Comparison of ENCODE assay signal across 8 cellular contexts in the genomic region with DNA sequence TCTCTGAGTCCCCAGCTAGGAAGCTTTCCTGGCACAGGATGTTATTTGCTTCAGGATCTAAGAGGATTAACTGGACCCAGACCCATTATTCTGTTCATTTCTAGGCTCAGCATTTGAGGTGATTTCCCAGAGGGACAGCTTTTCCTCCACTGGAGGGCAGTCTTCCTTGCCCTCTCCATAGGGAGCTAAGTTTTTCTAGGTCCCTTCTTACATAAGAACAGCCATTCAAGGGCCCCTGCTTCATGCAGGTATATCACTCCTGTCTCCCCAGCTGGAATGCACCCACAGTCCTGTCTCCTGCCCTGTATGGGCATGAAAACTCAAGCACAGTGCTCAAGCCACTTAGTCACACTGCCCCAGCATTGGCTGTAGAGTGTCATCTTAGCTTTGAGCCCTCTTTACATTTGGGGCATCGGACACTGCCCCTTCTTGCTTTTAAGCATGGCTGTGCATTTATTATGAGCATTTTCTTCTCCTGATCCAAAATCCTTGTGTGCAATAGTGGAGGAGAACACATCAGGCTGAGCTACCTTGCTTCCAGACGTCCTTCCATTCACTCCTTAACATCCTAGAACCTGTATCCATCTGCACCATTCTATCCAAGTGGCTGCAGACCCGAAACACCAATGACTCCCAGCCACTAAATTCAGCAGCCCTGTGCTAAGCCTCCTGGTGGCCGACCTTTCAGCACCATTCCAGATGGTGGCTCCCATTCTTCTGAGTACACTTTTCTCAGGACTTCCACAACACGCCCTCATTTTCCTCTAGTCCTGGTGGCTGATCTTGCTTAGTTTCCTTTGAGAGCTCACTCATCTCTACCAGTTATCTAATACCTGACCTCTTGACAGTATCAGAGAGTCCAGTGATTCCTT.
DNase-seq lines count a peak whose midpoint lies in the region; ATAC-seq and TF ChIP-seq lines count a peak whose summit lies in the region.

No MANE protein-coding gene starts in this region.

- no peak overlapping the region for H3K27ac ChIP-seq in GM23338 (ENCODE audit: low read depth)
- H3K27ac ChIP-seq in WERI-Rb-1: no peak overlapping the region

- H3K9me3 ChIP-seq in WERI-Rb-1 (ENCODE audit: severe bottlenecking) (no peaks in the 10 kb centered on the region), T-helper 17 cell (ENCODE audit: control insufficient read depth, low read length, poor library complexity, severe bottlenecking) (no peaks in the 10 kb centered on the region)

- DNase-seq in AG09309 (ENCODE audit: low read depth): no peak
- DNase-seq in GM23338 (ENCODE audit: low spot score): peak; percentile 75
- DNase-seq in WERI-Rb-1: peak; percentile 58
- DNase-seq in left kidney (ENCODE audit: low read depth, low spot score): peak; percentile 30
- no peak for DNase-seq in T-helper 17 cell

- no peaks in the 10 kb centered on the region for H4K20me1 ChIP-seq in GM23338 (replicated peaks; ENCODE audit: insufficient read depth)

- H3K36me3 ChIP-seq in GM23338 (ENCODE audit: insufficient read depth) (peaks cover 5% of the 10 kb centered on the region; the same call in 1 of the 2 replicates), WERI-Rb-1 (no peaks in the 10 kb centered on the region)

- H3K4me3 Mint-ChIP-seq in GM23338: no peak overlapping the region
- H3K4me3 Mint-ChIP-seq in T-helper 17 cell: no peak overlapping the region

- TF ChIP-seq CTCF in AG09309 (IDR thresholded peaks at IDR 0.05; ENCODE audit: control insufficient read depth, insufficient read depth, low read depth, low read length, missing control alignments) (peak; percentile 80), GM23338 (conservative IDR thresholded peaks at IDR 0.05; ENCODE audit: low read depth in 2 of 2) (peak; percentile 79 to 86), WERI-Rb-1 (IDR thresholded peaks at IDR 0.05; ENCODE audit: low read depth, low read length) (peak; percentile 70)

- H3K27ac Mint-ChIP-seq in GM23338 (no peak overlapping the region), T-helper 17 cell (no peak overlapping the region)

- peak overlapping the region; percentile 43; the same call in 1 of the 2 replicates for H2AFZ ChIP-seq in GM23338

- no peaks in the 10 kb centered on the region for H3K4me1 ChIP-seq in GM23338 (ENCODE audit: insufficient read depth)

- no peaks in the 10 kb centered on the region for H3K79me2 ChIP-seq in GM23338 (replicated peaks; ENCODE audit: insufficient read depth)

- H3K4me3 ChIP-seq in AG09309 (ENCODE audit: control insufficient read depth, low read depth, low read length) (no peak overlapping the region), GM23338 (no peak overlapping the region), WERI-Rb-1 (ENCODE audit: low read depth, low read length) (no peak overlapping the region)

- H3K27me3 ChIP-seq in GM23338 (ENCODE audit: insufficient read depth) (no peaks in the 10 kb centered on the region), WERI-Rb-1 (ENCODE audit: insufficient read depth, low read depth, severe bottlenecking) (peaks cover 21% of the 10 kb centered on the region)

- H3K36me3 Mint-ChIP-seq in GM23338 (ENCODE audit: low read depth) (peaks cover 11% of the 10 kb centered on the region; the same call in 1 of the 3 replicates), T-helper 17 cell (ENCODE audit: low read depth) (peaks cover 8% of the 10 kb centered on the region)

- H3K9me2 ChIP-seq in GM23338 (ENCODE audit: insufficient read depth): peaks cover 9% of the 10 kb centered on the region; the same call in 1 of the 2 replicates

- no peaks in the 10 kb centered on the region for H3F3A ChIP-seq in GM23338 (replicated peaks; ENCODE audit: low read depth)

- H3K4me1 Mint-ChIP-seq in GM23338 (peaks cover 7% of the 10 kb centered on the region), T-helper 17 cell (peaks cover 5% of the 10 kb centered on the region)

- H3K9me3 Mint-ChIP-seq in GM23338: peaks cover 17% of the 10 kb centered on the region

- ATAC-seq in GM23338: peak; percentile 94
- no peak for ATAC-seq in GM21619 (IDR thresholded peaks at IDR 0.05; ENCODE audit: unreplicated experiment)
- no peak for ATAC-seq in GM21717 (IDR thresholded peaks at IDR 0.05; ENCODE audit: unreplicated experiment)
- no peak for ATAC-seq in GM19455 (IDR thresholded peaks at IDR 0.05; ENCODE audit: unreplicated experiment)
- ATAC-seq in T-helper 17 cell: no peak

- H3K27me3 Mint-ChIP-seq in GM23338 (ENCODE audit: insufficient read depth, low read depth, poor library complexity) (peaks cover 6% of the 10 kb centered on the region), T-helper 17 cell (peaks cover 44% of the 10 kb centered on the region)

- no peak overlapping the region for H3K4me2 ChIP-seq in GM23338

TF ChIP-seq in GM23338, 12 proteins besides CTCF, POLR2A, EP300 and RAD21:
- TF ChIP-seq JUNB (IDR thresholded peaks at IDR 0.05; ENCODE audit: unreplicated experiment) (no peak), CREB1 (CRISPR knock-in tag; IDR thresholded peaks at IDR 0.05; ENCODE audit: low read depth) (no peak), ZNF114 (CRISPR knock-in tag; IDR thresholded peaks at IDR 0.05) (no peak)
- TF ChIP-seq, protein P1, sequence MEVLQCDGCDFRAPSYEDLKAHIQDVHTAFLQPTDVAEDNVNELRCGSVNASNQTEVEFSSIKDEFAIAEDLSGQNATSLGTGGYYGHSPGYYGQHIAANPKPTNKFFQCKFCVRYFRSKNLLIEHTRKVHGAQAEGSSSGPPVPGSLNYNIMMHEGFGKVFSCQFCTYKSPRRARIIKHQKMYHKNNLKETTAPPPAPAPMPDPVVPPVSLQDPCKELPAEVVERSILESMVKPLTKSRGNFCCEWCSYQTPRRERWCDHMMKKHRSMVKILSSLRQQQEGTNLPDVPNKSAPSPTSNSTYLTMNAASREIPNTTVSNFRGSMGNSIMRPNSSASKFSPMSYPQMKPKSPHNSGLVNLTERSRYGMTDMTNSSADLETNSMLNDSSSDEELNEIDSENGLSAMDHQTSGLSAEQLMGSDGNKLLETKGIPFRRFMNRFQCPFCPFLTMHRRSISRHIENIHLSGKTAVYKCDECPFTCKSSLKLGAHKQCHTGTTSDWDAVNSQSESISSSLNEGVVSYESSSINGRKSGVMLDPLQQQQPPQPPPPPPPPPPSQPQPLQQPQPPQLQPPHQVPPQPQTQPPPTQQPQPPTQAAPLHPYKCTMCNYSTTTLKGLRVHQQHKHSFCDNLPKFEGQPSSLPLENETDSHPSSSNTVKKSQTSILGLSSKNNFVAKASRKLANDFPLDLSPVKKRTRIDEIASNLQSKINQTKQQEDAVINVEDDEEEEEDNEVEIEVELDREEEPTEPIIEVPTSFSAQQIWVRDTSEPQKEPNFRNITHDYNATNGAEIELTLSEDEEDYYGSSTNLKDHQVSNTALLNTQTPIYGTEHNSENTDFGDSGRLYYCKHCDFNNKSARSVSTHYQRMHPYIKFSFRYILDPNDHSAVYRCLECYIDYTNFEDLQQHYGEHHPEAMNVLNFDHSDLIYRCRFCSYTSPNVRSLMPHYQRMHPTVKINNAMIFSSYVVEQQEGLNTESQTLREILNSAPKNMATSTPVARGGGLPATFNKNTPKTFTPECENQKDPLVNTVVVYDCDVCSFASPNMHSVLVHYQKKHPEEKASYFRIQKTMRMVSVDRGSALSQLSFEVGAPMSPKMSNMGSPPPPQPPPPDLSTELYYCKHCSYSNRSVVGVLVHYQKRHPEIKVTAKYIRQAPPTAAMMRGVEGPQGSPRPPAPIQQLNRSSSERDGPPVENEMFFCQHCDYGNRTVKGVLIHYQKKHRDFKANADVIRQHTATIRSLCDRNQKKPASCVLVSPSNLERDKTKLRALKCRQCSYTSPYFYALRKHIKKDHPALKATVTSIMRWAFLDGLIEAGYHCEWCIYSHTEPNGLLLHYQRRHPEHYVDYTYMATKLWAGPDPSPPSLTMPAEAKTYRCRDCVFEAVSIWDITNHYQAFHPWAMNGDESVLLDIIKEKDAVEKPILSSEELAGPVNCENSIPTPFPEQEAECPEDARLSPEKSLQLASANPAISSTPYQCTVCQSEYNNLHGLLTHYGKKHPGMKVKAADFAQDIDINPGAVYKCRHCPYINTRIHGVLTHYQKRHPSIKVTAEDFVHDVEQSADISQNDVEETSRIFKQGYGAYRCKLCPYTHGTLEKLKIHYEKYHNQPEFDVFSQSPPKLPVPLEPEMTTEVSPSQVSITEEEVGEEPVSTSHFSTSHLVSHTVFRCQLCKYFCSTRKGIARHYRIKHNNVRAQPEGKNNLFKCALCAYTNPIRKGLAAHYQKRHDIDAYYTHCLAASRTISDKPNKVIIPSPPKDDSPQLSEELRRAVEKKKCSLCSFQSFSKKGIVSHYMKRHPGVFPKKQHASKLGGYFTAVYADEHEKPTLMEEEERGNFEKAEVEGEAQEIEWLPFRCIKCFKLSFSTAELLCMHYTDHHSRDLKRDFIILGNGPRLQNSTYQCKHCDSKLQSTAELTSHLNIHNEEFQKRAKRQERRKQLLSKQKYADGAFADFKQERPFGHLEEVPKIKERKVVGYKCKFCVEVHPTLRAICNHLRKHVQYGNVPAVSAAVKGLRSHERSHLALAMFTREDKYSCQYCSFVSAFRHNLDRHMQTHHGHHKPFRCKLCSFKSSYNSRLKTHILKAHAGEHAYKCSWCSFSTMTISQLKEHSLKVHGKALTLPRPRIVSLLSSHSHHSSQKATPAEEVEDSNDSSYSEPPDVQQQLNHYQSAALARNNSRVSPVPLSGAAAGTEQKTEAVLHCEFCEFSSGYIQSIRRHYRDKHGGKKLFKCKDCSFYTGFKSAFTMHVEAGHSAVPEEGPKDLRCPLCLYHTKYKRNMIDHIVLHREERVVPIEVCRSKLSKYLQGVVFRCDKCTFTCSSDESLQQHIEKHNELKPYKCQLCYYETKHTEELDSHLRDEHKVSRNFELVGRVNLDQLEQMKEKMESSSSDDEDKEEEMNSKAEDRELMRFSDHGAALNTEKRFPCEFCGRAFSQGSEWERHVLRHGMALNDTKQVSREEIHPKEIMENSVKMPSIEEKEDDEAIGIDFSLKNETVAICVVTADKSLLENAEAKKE (CRISPR knock-in tag; IDR thresholded peaks at IDR 0.05): 0 out of 2 replicates have a peak, but pooled peaks have one; percentile 53

Comparison
In these comparisons a context has a peak if more than half of its experiments do, and no peak if none do; other contexts are left out.
1. DNase-seq: peak in GM23338 (single experiment), WERI-Rb-1 (single experiment) and left kidney (single experiment); none in AG09309 (single experiment) and T-helper 17 cell (0 of 3).
2. Peak in every context shown above with its lines, with median percentiles within 50 percentile points of each other: CTCF ChIP-seq.